ENCODE assay signal across 1 cellular context in the genomic region with DNA sequence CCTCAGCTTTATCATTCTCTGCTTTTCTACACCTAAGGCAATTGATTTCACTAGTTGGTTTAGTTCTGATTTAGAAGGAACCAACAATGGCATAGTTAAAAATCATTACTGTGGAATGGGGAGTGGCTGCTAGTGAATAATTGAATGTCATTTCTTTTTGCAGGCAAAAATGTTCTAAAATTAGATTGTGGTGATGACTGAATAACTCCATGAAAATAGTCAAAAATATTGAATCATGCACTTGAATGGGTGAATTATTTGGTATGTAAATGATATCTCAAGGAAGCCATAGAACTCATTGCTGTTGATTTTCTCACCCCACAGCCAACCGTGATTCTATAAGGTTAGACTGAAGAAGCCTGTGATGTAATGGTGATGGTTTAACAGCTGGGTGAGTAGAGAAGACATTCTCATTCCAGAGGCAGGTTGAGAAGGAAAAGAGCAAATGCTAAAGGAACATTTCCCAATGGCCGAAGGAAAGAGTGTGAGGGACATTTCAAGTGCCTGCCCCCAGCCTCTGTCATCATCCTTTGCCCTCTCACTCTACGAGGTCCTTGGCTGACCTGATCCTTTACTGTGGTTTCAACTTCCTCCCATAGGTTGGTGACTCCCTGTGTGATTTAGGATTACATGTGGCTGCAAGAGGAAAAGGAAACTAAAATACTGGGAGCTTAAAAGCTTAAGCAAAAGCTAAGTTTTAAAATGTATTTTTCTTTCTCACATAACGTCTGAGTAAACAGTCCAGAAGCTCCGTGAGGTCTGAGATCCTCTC.
TF ChIP-seq lines count a peak whose summit lies in the region.

No MANE protein-coding gene starts in this region.

TF ChIP-seq in IMR-90, 13 proteins besides CTCF, POLR2A, EP300 and RAD21 (continued from another document):
- TF ChIP-seq NFE2L2 (IDR thresholded peaks at IDR 0.05; ENCODE audit: low read depth, low read length) (no peak), MAZ (IDR thresholded peaks at IDR 0.05; ENCODE audit: borderline replicate concordance, low read depth, low read length) (no peak), RFX5 (IDR thresholded peaks at IDR 0.05; ENCODE audit: low read depth, low read length) (no peak)
- TF ChIP-seq, protein P1, sequence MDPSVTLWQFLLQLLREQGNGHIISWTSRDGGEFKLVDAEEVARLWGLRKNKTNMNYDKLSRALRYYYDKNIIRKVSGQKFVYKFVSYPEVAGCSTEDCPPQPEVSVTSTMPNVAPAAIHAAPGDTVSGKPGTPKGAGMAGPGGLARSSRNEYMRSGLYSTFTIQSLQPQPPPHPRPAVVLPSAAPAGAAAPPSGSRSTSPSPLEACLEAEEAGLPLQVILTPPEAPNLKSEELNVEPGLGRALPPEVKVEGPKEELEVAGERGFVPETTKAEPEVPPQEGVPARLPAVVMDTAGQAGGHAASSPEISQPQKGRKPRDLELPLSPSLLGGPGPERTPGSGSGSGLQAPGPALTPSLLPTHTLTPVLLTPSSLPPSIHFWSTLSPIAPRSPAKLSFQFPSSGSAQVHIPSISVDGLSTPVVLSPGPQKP (IDR thresholded peaks at IDR 0.05; ENCODE audit: borderline replicate concordance, low read depth, low read length), result no peak
- TF ChIP-seq, protein P2, sequence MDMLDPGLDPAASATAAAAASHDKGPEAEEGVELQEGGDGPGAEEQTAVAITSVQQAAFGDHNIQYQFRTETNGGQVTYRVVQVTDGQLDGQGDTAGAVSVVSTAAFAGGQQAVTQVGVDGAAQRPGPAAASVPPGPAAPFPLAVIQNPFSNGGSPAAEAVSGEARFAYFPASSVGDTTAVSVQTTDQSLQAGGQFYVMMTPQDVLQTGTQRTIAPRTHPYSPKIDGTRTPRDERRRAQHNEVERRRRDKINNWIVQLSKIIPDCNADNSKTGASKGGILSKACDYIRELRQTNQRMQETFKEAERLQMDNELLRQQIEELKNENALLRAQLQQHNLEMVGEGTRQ (IDR thresholded peaks at IDR 0.05; ENCODE audit: low read depth, low read length), result no peak
